28 cellular contexts compared by ENCODE assay signal in the genomic region with DNA sequence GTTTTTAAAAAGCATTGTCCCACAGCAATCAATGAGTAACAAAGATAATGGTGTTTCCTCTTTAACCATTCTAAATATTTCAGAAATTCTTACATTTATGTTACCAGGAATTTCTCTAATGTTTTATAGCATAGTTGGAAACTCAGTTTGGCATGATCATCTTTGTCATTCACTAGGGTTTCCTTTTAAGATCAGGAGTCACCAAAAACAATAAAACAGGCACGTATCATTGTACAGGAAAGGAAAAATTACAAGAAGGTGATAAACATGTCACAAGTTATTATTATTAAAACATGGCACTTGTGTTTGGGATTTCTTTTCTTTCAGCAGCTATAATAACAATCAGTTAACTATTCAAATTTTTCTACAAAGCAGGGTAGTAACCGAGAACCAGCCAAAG.
"Had no signal": no experiment of that assay in that cellular context is flagged by ENCODE, and none has a peak within 500 bp of the region (broad histone marks: within the 10 kb centered on the region; RNA-seq: fewer than 3 reads in every experiment).

No MANE protein-coding gene starts in this region.

- H3K4me3 Mint-ChIP-seq: activated naive CD4-positive, alpha-beta T cell treated with anti-CD3 and anti-CD28 coated beads, Interleukin-2, amount 50 U/mL, for 24 hours; dendritic cell treated with granulocyte-macrophage colony-stimulating factor and Interleukin-4, amounts not matched to agents 40 ng/mL and 50 ng/mL, for 4 days; effector memory CD8-positive, alpha-beta T cell; nephron progenitor cell; stimulated activated memory B cell treated with anti-CD40 and anti-IgM and Interleukin-4, amounts not matched to agents 10 μg/mL and 1 μg/mL and 100 μg/mL, for 72 hours; type B pancreatic cell had no signal

- H3K4me2 ChIP-seq: smooth muscle cell had no signal

- H3K27me3 Mint-ChIP-seq: activated naive CD4-positive, alpha-beta T cell treated with anti-CD3 and anti-CD28 coated beads, Interleukin-2, amount 50 U/mL, for 24 hours; dendritic cell treated with granulocyte-macrophage colony-stimulating factor and Interleukin-4, amounts not matched to agents 40 ng/mL and 50 ng/mL, for 4 days; effector memory CD8-positive, alpha-beta T cell; stimulated activated memory B cell treated with anti-CD40 and anti-IgM and Interleukin-4, amounts not matched to agents 10 μg/mL and 1 μg/mL and 100 μg/mL, for 72 hours; type B pancreatic cell had no signal

- DNase-seq: activated CD8-positive, alpha-beta memory T cell treated with anti-CD3 and anti-CD28 coated beads for 24 hours; activated CD8-positive, alpha-beta memory T cell treated with anti-CD3 and anti-CD28 coated beads, Interleukin-2, amount 50 U/mL, for 48 hours; activated effector memory CD4-positive, alpha-beta T cell treated with Interleukin-2 at 50 U/mL for 16 hours; activated T-cell treated with anti-CD3 and anti-CD28 coated beads, Interleukin-2, amount 50 U/mL, for 48 hours; anterior cingulate cortex; body of pancreas; effector memory CD8-positive, alpha-beta T cell; gastrocnemius medialis; head of caudate nucleus; left cardiac atrium; mesendoderm; mucosa of descending colon; nephron progenitor cell; occipital lobe; posterior cingulate gyrus; stimulated activated CD4-positive, alpha-beta T cell treated with anti-CD3 and anti-CD28 coated beads, Interleukin-15, amount 100 ng/mL, for 24 hours; T-helper 9 cell; testis had no signal

- H3K27ac Mint-ChIP-seq: dendritic cell treated with granulocyte-macrophage colony-stimulating factor and Interleukin-4, amounts not matched to agents 40 ng/mL and 50 ng/mL, for 4 days; effector memory CD8-positive, alpha-beta T cell; nephron progenitor cell; stimulated activated memory B cell treated with anti-CD40 and anti-IgM and Interleukin-4, amounts not matched to agents 10 μg/mL and 1 μg/mL and 100 μg/mL, for 72 hours; type B pancreatic cell had no signal

- ATAC-seq: body of pancreas; effector memory CD8-positive, alpha-beta T cell; gastrocnemius medialis; left cardiac atrium; mucosa of descending colon; sciatic nerve; stimulated activated memory B cell treated with anti-CD40 and anti-IgM and Interleukin-4, amounts not matched to agents 10 μg/mL and 1 μg/mL and 100 μg/mL, for 72 hours had no signal

- H3K4me1 ChIP-seq: body of pancreas, testis had no signal

- H3K27ac ChIP-seq: body of pancreas, cardiac muscle cell, esophagus muscularis mucosa, gastrocnemius medialis, vagina had no signal

- H3K36me3 ChIP-seq: cardiac muscle cell, esophagus muscularis mucosa, gastrocnemius medialis, vagina had no signal

- H3K4me3 ChIP-seq: body of pancreas, cardiac muscle cell, gastrocnemius medialis, mucosa of descending colon, smooth muscle cell, testis, vagina had no signal

- FAIRE-seq: islet of Langerhans had no signal

- H3K9me3 ChIP-seq: body of pancreas, esophagus muscularis mucosa, gastrocnemius medialis, mucosa of descending colon, testis, vagina had no signal

- H3K9me3 Mint-ChIP-seq: activated naive CD4-positive, alpha-beta T cell treated with anti-CD3 and anti-CD28 coated beads, Interleukin-2, amount 50 U/mL, for 24 hours; dendritic cell treated with granulocyte-macrophage colony-stimulating factor and Interleukin-4, amounts not matched to agents 40 ng/mL and 50 ng/mL, for 4 days; effector memory CD8-positive, alpha-beta T cell; nephron progenitor cell; stimulated activated memory B cell treated with anti-CD40 and anti-IgM and Interleukin-4, amounts not matched to agents 10 μg/mL and 1 μg/mL and 100 μg/mL, for 72 hours had no signal

- H3K4me1 Mint-ChIP-seq: nephron progenitor cell; stimulated activated memory B cell treated with anti-CD40 and anti-IgM and Interleukin-4, amounts not matched to agents 10 μg/mL and 1 μg/mL and 100 μg/mL, for 72 hours had no signal

- H3K27me3 ChIP-seq: body of pancreas, cardiac muscle cell, esophagus muscularis mucosa, gastrocnemius medialis, testis, vagina had no signal
